In the genomic region with DNA sequence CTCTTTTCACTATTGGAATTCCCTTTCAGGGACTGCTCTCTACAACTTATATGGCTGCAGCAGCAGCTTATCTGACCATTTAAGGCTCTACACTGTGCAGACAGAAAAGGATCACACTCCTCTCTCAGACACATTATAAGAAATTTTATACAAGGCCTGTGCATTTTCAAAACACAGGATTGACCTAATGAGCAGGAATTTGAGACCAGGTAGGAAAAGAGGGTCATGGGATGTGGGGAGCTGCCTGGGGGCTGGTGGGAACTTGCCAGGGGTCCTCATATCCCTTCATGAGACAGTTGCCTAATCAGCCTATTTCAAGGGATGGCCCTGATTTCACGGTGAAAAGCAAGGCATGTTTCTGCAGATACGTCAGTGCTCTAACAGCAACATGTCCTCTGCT, we compare ENCODE assay signal across 16 cellular contexts.
"Had no signal": no experiment of that assay in that cellular context is flagged by ENCODE, and none has a peak within 500 bp of the region (broad histone marks: within the 10 kb centered on the region; RNA-seq: fewer than 3 reads in every experiment).

No MANE protein-coding gene starts in this region.

- DNase-seq: activated naive CD4-positive, alpha-beta T cell treated with anti-CD3 and anti-CD28 coated beads, Interleukin-2, amount 50 U/mL, for 16 hours; activated T-cell treated with anti-CD3 and anti-CD28 coated beads, Interleukin-2, amount 50 U/mL, for 1 hour; body of pancreas; gastrocnemius medialis; hypothalamus; kidney glomerular epithelial cell; naive thymus-derived CD8-positive, alpha-beta T cell; occipital lobe; stimulated activated CD4-positive, alpha-beta T cell treated with anti-CD3 and anti-CD28 coated beads, Interleukin-12 subunit alpha, Interleukin-12 subunit beta, amount 100 ng/mL, for 4 hours; stimulated activated naive CD4-positive, alpha-beta T cell; T-helper 2 cell had no signal

- H3K27me3 Mint-ChIP-seq: progenitor cell of endocrine pancreas had no signal

- H3K27ac ChIP-seq: gastrocnemius medialis had no signal

- H3K9me3 ChIP-seq: body of pancreas, gastrocnemius medialis had no signal

- FAIRE-seq: endothelial cell of umbilical vein, TTC549, urothelium cell line had no signal

- H3K27me3 ChIP-seq: body of pancreas, gastrocnemius medialis had no signal

- ATAC-seq: body of pancreas; gastrocnemius medialis; naive thymus-derived CD8-positive, alpha-beta T cell had no signal

- H3K4me3 Mint-ChIP-seq: naive thymus-derived CD8-positive, alpha-beta T cell had no signal

- H3K4me1 ChIP-seq: gastrocnemius medialis had no signal

- H3K36me3 ChIP-seq: gastrocnemius medialis had no signal

- H3K4me3 ChIP-seq: body of pancreas, gastrocnemius medialis, lung had no signal

- H3K27ac Mint-ChIP-seq: naive thymus-derived CD8-positive, alpha-beta T cell; progenitor cell of endocrine pancreas had no signal
